In genomic region chr1:2378441-2378851, GRCh38 we compare ENCODE assay signal across 20 cellular contexts. TPM values are rescaled to one million over a fixed set of nuclear protein-coding genes. Genes with fewer than 3 reads are reported as not detected.
A peak's percentile ranks its signal among the peaks of the same experiment; 100 is the strongest.
DNase-seq lines count a peak whose midpoint lies in the region; ATAC-seq, FAIRE-seq and TF ChIP-seq lines count a peak whose summit lies in the region.
"Had no signal": no experiment of that assay in that cellular context is flagged by ENCODE, and none has a peak within 500 bp of the region (broad histone marks: within the 10 kb centered on the region; RNA-seq: fewer than 3 reads in every experiment).

No MANE protein-coding gene starts in this region.

- H3K14ac ChIP-seq in neuronal stem cell (ENCODE audit: low read length): no peak overlapping the region

- no TSS peak for BruUV-seq in HCT116 (replicated peaks; lab: Mats Ljungman, UMichigan)

- H3K4me3 ChIP-seq in HCT116 (replicated peaks in 1 of 2; ENCODE audit: low read depth in 1 of 2, low read length in 2 of 2) (no peak overlapping the region), SJCRH30 (no peak overlapping the region), neuronal stem cell (ENCODE audit: low read length in 2 of 2) (no peak overlapping the region)
- H3K4me3 ChIP-seq: gastrocnemius medialis, upper lobe of left lung had no signal

- peak; percentile 28 for DNase-seq in COR-L47 (lab: John Stamatoyannopoulos, UW)
- no peak for DNase-seq in HCT116 (ENCODE audit: low read depth, low spot score)
- DNase-seq in SJCRH30: peak; percentile 63 to 71
- no peak for DNase-seq in neuronal stem cell (ENCODE audit: low spot score)
- DNase-seq in GM19239 (ENCODE audit: insufficient read length, low spot score): no peak
- DNase-seq in mesenteric fat pad (ENCODE audit: low spot score): no peak
- DNase-seq: activated CD4-positive, CD25-positive, alpha-beta regulatory T cell; activated CD8-positive, alpha-beta T cell treated with anti-CD3 and anti-CD28 coated beads, Interleukin-2, amount 10 ng/mL, durations not matched to agents 7 days and 5 days; activated naive CD4-positive, alpha-beta T cell treated with anti-CD3 and anti-CD28 coated beads, Interleukin-2, amount 10 ng/mL, durations not matched to agents 7 days and 5 days; activated T-cell treated with anti-CD3 and anti-CD28 coated beads, Interleukin-2, amount 50 U/mL, for 4 hours; anterior cingulate cortex; EL; gastrocnemius medialis; midbrain; NCI-H1436 treated with DMSO at 0.1 percent for 48 hours; NCI-H226; stimulated activated CD4-positive, alpha-beta T cell treated with anti-CD3 and anti-CD28 coated beads, Interleukin-4, amount 100 ng/mL, for 4 hours had no signal

- TF ChIP-seq POLR2A in HCT116 (IDR thresholded peaks at IDR 0.05; ENCODE audit: borderline replicate concordance, extremely low read depth, insufficient read depth, insufficient read length): no peak

- H3K4me1 ChIP-seq in HCT116 (ENCODE audit: control insufficient read depth in 1 of 2, insufficient read depth in 2 of 2, low read length in 2 of 2) (0 out of 4 replicates have a peak, but pooled peaks cover 0 to 6% of the 10 kb centered on the region in 2 experiments), SJCRH30 (peaks cover 20% of the 10 kb centered on the region), neuronal stem cell (ENCODE audit: control insufficient read depth in 2 of 2, insufficient read depth in 1 of 2, low read depth in 1 of 2, low read length in 2 of 2) (peaks cover 3 to 8% of the 10 kb centered on the region in 2 donors)

- H3K23ac ChIP-seq in neuronal stem cell (ENCODE audit: low read depth, low read length, poor library complexity): peak overlapping the region; percentile 80

- no peaks in the 10 kb centered on the region for H3K79me2 ChIP-seq in HCT116 (ENCODE audit: insufficient read depth, low read length)

- H4K20me1 ChIP-seq in HCT116 (ENCODE audit: insufficient read depth): no peaks in the 10 kb centered on the region

- peak overlapping the region; percentile 10 for H2BK12ac ChIP-seq in neuronal stem cell (ENCODE audit: low read length)

- H3K27ac ChIP-seq in HCT116 (ENCODE audit: low read depth, low read length): no peak overlapping the region
- H3K27ac ChIP-seq in SJCRH30: no peak overlapping the region
- no peak overlapping the region for H3K27ac ChIP-seq in neuronal stem cell (replicated peaks; ENCODE audit: low read length)
- H3K27ac ChIP-seq: gastrocnemius medialis, HL-60, upper lobe of left lung had no signal

- no peak overlapping the region for H4K8ac ChIP-seq in neuronal stem cell (ENCODE audit: low read depth, low read length)

- no CpG with 5 or more reads among the region's 24 CpGs for WGBS in neuronal stem cell (ENCODE audit: extremely low coverage in 2 of 2, insufficient read length in 2 of 2, insufficient replicate concordance in 1 of 2), 2 donors

- no peak overlapping the region for H2BK120ac ChIP-seq in neuronal stem cell (ENCODE audit: low read depth, low read length)

- H3K79me1 ChIP-seq in neuronal stem cell (ENCODE audit: low read depth, low read length): peaks cover 2% of the 10 kb centered on the region

- no peaks in the 10 kb centered on the region for H3K9me2 ChIP-seq in HCT116 (ENCODE audit: insufficient read depth)

- H3K27me3 ChIP-seq in HCT116 (ENCODE audit: insufficient read depth, low read length) (no peaks in the 10 kb centered on the region), SJCRH30 (peaks cover 14% of the 10 kb centered on the region; the same call in 1 of the 2 replicates), neuronal stem cell (ENCODE audit: control insufficient read depth in 3 of 3, insufficient read depth in 3 of 3, low read depth in 1 of 3, low read length in 3 of 3) (no peaks in the 10 kb centered on the region)
- H3K27me3 ChIP-seq: gastrocnemius medialis, upper lobe of left lung had no signal

- TF ChIP-seq RAD21 in HCT116 (IDR thresholded peaks at IDR 0.05; ENCODE audit: low read depth): no peak

- H2AFZ ChIP-seq in HCT116 (ENCODE audit: low read depth, low read length, poor library complexity, severe bottlenecking): no peak overlapping the region
- no peak overlapping the region for H2AFZ ChIP-seq in neuronal stem cell (ENCODE audit: low read length)

- H2AK5ac ChIP-seq in neuronal stem cell (ENCODE audit: low read depth, low read length): peak overlapping the region; percentile 88

- POLR2A ChIA-PET in HCT116 (lab: Charles Lee): no interaction called here

- H2BK15ac ChIP-seq in neuronal stem cell (ENCODE audit: low read length): no peak overlapping the region

- H3K9me3 ChIP-seq in HCT116 (ENCODE audit: control insufficient read depth in 1 of 2, insufficient read depth in 1 of 2, low read depth in 1 of 2, low read length in 2 of 2) (no peaks in the 10 kb centered on the region), SJCRH30 (replicated peaks) (no peaks in the 10 kb centered on the region), neuronal stem cell (replicated peaks in 1 of 2; ENCODE audit: control insufficient read depth in 2 of 2, insufficient read depth in 1 of 2, low read depth in 1 of 2, low read length in 2 of 2) (no peaks in the 10 kb centered on the region)
- H3K9me3 ChIP-seq: gastrocnemius medialis, upper lobe of left lung had no signal

- RAD21 ChIA-PET in HCT116 (lab: Charles Lee; ENCODE audit: low non-redundant PET in 1 of 2, low total read pairs in 2 of 2, uncharacterized antibody in 2 of 2, unreplicated experiment in 2 of 2): no interaction called here

- H3K9ac ChIP-seq in HCT116 (ENCODE audit: low read length) (no peak overlapping the region), neuronal stem cell (ENCODE audit: low read depth, low read length, poor library complexity) (no peak overlapping the region)

- H3K18ac ChIP-seq in neuronal stem cell (ENCODE audit: low read length): no peak overlapping the region

- no peak for TF ChIP-seq CTCF in HCT116 (IDR thresholded peaks at IDR 0.05 in 2 of 3, conservative IDR thresholded peaks at IDR 0.05 in 1 of 3; ENCODE audit: borderline replicate concordance in 1 of 3, insufficient read depth in 1 of 3, low read depth in 2 of 3, low read length in 2 of 3)

- H3K4me2 ChIP-seq in HCT116 (ENCODE audit: low read length) (no peak overlapping the region), neuronal stem cell (ENCODE audit: insufficient read depth, low read length, poor library complexity, severe bottlenecking) (no peak overlapping the region)

- CTCF ChIA-PET in HCT116 (lab: Charles Lee): interaction anchor here (7.7 kb wide), 1 partner anchor 181 kb away, joined by 271 read pairs; the partner anchor contains the start of gene FAAP20

- no peak overlapping the region for H4K91ac ChIP-seq in neuronal stem cell (ENCODE audit: low read depth, low read length, poor library complexity)

- H3K4ac ChIP-seq in neuronal stem cell (ENCODE audit: low read length): no peak overlapping the region

- no peaks in the 10 kb centered on the region for H3K36me3 ChIP-seq in HCT116 (ENCODE audit: control insufficient read depth in 1 of 2, insufficient read depth in 2 of 2, low read length in 2 of 2)
- no peaks in the 10 kb centered on the region for H3K36me3 ChIP-seq in SJCRH30
- no peaks in the 10 kb centered on the region for H3K36me3 ChIP-seq in neuronal stem cell (replicated peaks in 1 of 2; ENCODE audit: control insufficient read depth in 2 of 2, insufficient read depth in 2 of 2, low read length in 2 of 2)
- H3K36me3 ChIP-seq: gastrocnemius medialis, upper lobe of left lung had no signal

- H2BK5ac ChIP-seq in neuronal stem cell (ENCODE audit: low read length): peak overlapping the region; percentile 75

- no peak for ATAC-seq in HCT116
- ATAC-seq in HG02610 (IDR thresholded peaks at IDR 0.05; ENCODE audit: unreplicated experiment): no peak
- ATAC-seq: activated CD8-positive, alpha-beta T cell treated with anti-CD3 and anti-CD28 coated beads, Interleukin-2, amount 10 ng/mL, durations not matched to agents 7 days and 5 days; activated T-cell treated with anti-CD3 and anti-CD28 coated beads, Interleukin-2, amount 50 U/mL, for 4 hours; gastrocnemius medialis had no signal

- no peak for FAIRE-seq in GM19239 (lab: Jason Lieb, UNC)

- intact Hi-C loops in HCT116 (cut with micrococcal nuclease): no loop called here

TF ChIP-seq in HCT116, 20 proteins besides CTCF, POLR2A, EP300 and RAD21 (continues in another document):
- no peak for TF ChIP-seq SP1 (IDR thresholded peaks at IDR 0.05; ENCODE audit: low read depth)
- TF ChIP-seq ZFX (IDR thresholded peaks at IDR 0.05): 0 out of 2 replicates have a peak, but pooled peaks have one; percentile 13
- TF ChIP-seq ZBTB33 (IDR thresholded peaks at IDR 0.05; ENCODE audit: extremely low read depth, insufficient replicate concordance, low read length): no peak
- no peak for TF ChIP-seq ATF3 (IDR thresholded peaks at IDR 0.05)

RNA-seq across cellular contexts. Expression of gene MORN1, which starts 12.9 kb away (rescaled TPM):
- total RNA-seq in HCT116 (2021; ENCODE audit: unreplicated experiment) (21.4 TPM), mesenteric fat pad (4.4 TPM)
- 9.1 and 10.2 TPM in 2 replicates for polyA plus RNA-seq in HCT116 (2012)
- 7.5 TPM in 2 replicates for total RNA-seq in SJCRH30 (2014; rRNA removed; shearing (Covaris generic))
- 7.1 TPM for polyA plus RNA-seq in neuronal stem cell (2013, experiment 1 of 2)
- polyA plus RNA-seq in neuronal stem cell (2013, experiment 2 of 2): 7.9 TPM

RNA-seq across cellular contexts. Expression of gene RER1, which starts 13.2 kb away (rescaled TPM):
- 155 TPM for total RNA-seq in HCT116 (2021; ENCODE audit: unreplicated experiment)
- polyA plus RNA-seq in HCT116 (2012): 137 and 147 TPM in 2 replicates
- 124 and 145 TPM in 2 replicates for total RNA-seq in SJCRH30 (2014; rRNA removed; shearing (Covaris generic))
- 63.2 TPM for polyA plus RNA-seq in neuronal stem cell (2013, experiment 1 of 2)
- polyA plus RNA-seq in neuronal stem cell (2013, experiment 2 of 2): 64.3 TPM
- 157 TPM for total RNA-seq in mesenteric fat pad

RNA-seq across cellular contexts. Expression of gene PEX10, which starts 33.9 kb away (rescaled TPM):
- total RNA-seq in HCT116 (2021; ENCODE audit: unreplicated experiment): 27.9 TPM
- polyA plus RNA-seq in HCT116 (2012): 20.3 and 23.2 TPM in 2 replicates
- 28.8 and 32.7 TPM in 2 replicates for total RNA-seq in SJCRH30 (2014; rRNA removed; shearing (Covaris generic))
- 12.4 TPM for polyA plus RNA-seq in neuronal stem cell (2013, experiment 1 of 2)
- 12.5 TPM for polyA plus RNA-seq in neuronal stem cell (2013, experiment 2 of 2)
- 23.9 TPM for total RNA-seq in mesenteric fat pad

Comparison
In these comparisons a context has a peak if more than half of its experiments do, and no peak if none do; other contexts are left out.
1. DNase-seq: peak in COR-L47 (single experiment) and SJCRH30 (2 of 2); none in HCT116 (single experiment), neuronal stem cell (single experiment), GM19239 (single experiment) and mesenteric fat pad (single experiment).